25 cellular contexts compared by ENCODE assay signal in the genomic region with DNA sequence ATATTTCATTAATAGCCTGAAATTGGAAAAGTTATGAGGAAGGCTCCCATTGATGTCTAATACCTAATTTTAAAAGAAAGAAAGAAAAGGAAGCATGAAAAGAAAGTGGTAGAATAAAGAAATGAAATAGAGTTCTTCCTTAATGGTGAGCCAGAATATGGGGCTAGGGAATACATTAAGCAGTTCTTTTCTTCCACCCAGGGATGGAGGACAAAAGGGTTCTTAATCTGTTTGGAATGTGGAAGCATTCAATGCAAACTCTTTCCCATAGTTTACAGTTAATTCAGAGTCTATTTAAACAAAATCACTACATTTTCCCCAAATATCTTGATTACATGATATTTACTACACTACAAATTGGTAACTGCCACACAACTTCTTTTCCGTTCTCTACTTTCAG. TPM values are rescaled to one million over a fixed set of nuclear protein-coding genes. Genes with fewer than 3 reads are reported as not detected.
DNase-seq lines count a peak whose midpoint lies in the region; ATAC-seq and TF ChIP-seq lines count a peak whose summit lies in the region.
"Had no signal": no experiment of that assay in that cellular context is flagged by ENCODE, and none has a peak within 500 bp of the region (broad histone marks: within the 10 kb centered on the region; RNA-seq: fewer than 3 reads in every experiment).

No MANE protein-coding gene starts in this region.

- H3K4ac ChIP-seq in mesendoderm (ENCODE audit: low read depth, low read length), result no peak overlapping the region

- no peak overlapping the region for H4K5ac ChIP-seq in mesendoderm (ENCODE audit: low read length)

- H4K8ac ChIP-seq in mesendoderm (ENCODE audit: low read depth, low read length), result no peak overlapping the region

- no peak overlapping the region for H3K4me2 ChIP-seq in mesendoderm (ENCODE audit: low read length)
- H3K4me2 ChIP-seq: BLaER1 treated with 17β-estradiol and CSF1 and Interleukin-3, amounts not matched to agents 10 nM and 100 nM had no signal

- H3K36me3 ChIP-seq in HUES48 (ENCODE audit: control insufficient read depth, insufficient read depth, low read length) (no peaks in the 10 kb centered on the region), mesendoderm (ENCODE audit: control insufficient read depth, insufficient read depth, low read length) (no peaks in the 10 kb centered on the region), upper lobe of right lung (no peaks in the 10 kb centered on the region)
- H3K36me3 ChIP-seq: BLaER1 treated with 17β-estradiol and CSF1 and Interleukin-3, amounts not matched to agents 10 nM and 100 nM had no signal

- ATAC-seq in WTC11, result no peak
- ATAC-seq in upper lobe of right lung, result no peak
- ATAC-seq: CD8-positive, alpha-beta T cell; GM12878 had no signal

- no peaks in the 10 kb centered on the region for H3K79me1 ChIP-seq in mesendoderm (ENCODE audit: low read length)

- no peak overlapping the region for H2AK5ac ChIP-seq in mesendoderm (ENCODE audit: low read length)

- H3K79me2 ChIP-seq in mesendoderm (ENCODE audit: control insufficient read depth, insufficient read depth, low read length), result no peaks in the 10 kb centered on the region

- TF ChIP-seq CTCF in WTC11 (IDR thresholded peaks at IDR 0.05) (no peak), upper lobe of right lung (IDR thresholded peaks at IDR 0.05) (no peak)

- H2BK15ac ChIP-seq in mesendoderm (replicated peaks; ENCODE audit: low read depth), result no peak overlapping the region

- no peak overlapping the region for H2BK5ac ChIP-seq in mesendoderm (ENCODE audit: low read length)

- no peak overlapping the region for H2BK120ac ChIP-seq in mesendoderm (ENCODE audit: low read depth, low read length)

- intact Hi-C loops in upper lobe of right lung (cut with DNase I), result no loop called here

- no peak overlapping the region for H3K56ac ChIP-seq in mesendoderm (ENCODE audit: low read length)

- POLR2A ChIA-PET in WTC11 (lab: Charles Lee), result no interaction called here

- H3K18ac ChIP-seq in mesendoderm (ENCODE audit: low read length), result no peak overlapping the region

- no peak overlapping the region for H3K4me3 Mint-ChIP-seq in WTC11
- H3K4me3 Mint-ChIP-seq: B cell; CD4-positive, alpha-beta T cell; CD8-positive, alpha-beta T cell had no signal

- H3K9me3 Mint-ChIP-seq in WTC11, result no peaks in the 10 kb centered on the region
- H3K9me3 Mint-ChIP-seq: CD4-positive, alpha-beta T cell; CD8-positive, alpha-beta T cell had no signal

- H3K27me3 ChIP-seq in HUES48 (ENCODE audit: control insufficient read depth, insufficient read depth, low read length) (no peaks in the 10 kb centered on the region), mesendoderm (ENCODE audit: insufficient read depth, low read length, poor library complexity) (no peaks in the 10 kb centered on the region), upper lobe of right lung (no peaks in the 10 kb centered on the region)
- H3K27me3 ChIP-seq: BLaER1 treated with 17β-estradiol and CSF1 and Interleukin-3, amounts not matched to agents 10 nM and 100 nM had no signal

- peak overlapping the region; percentile 61 for H3K27ac Mint-ChIP-seq in WTC11
- H3K27ac Mint-ChIP-seq: B cell; CD4-positive, alpha-beta T cell; CD8-positive, alpha-beta T cell had no signal

- peak overlapping the region; percentile 43 for H3K27ac ChIP-seq in HUES48 (ENCODE audit: low read depth, low read length)
- H3K27ac ChIP-seq in mesendoderm (ENCODE audit: low read depth, low read length), result no peak overlapping the region
- H3K27ac ChIP-seq in upper lobe of right lung, result no peak overlapping the region
- H3K27ac ChIP-seq: BLaER1 treated with 17β-estradiol and CSF1 and Interleukin-3, amounts not matched to agents 10 nM and 100 nM; C4-2B had no signal

- no peak for DNase-seq in WTC11 (ENCODE audit: low spot score)
- DNase-seq in mesendoderm, result peak; percentile 28
- no peak for DNase-seq in upper lobe of right lung
- DNase-seq in AG20443 (ENCODE audit: low spot score), result no peak
- DNase-seq in HCEC 1CT, result no peak
- no peak for DNase-seq in effector CD8-positive, alpha-beta T cell (lab: John Stamatoyannopoulos, UW)
- DNase-seq: 8988T; ACHN; AML-193; Caco-2; Calu3; CD4-positive, alpha-beta T cell; CD8-positive, alpha-beta T cell; DMS 273 treated with DMSO at 0.1 percent for 48 hours; DMS153; DMS53; DMS79; DND-41; EL; GDM1 had no signal

- H3K23ac ChIP-seq in mesendoderm (ENCODE audit: low read length), result no peak overlapping the region

- H3K4me1 ChIP-seq in HUES48 (ENCODE audit: control insufficient read depth, insufficient read depth, low read length) (peaks cover 4% of the 10 kb centered on the region), mesendoderm (ENCODE audit: control insufficient read depth, low read depth, low read length) (no peaks in the 10 kb centered on the region), upper lobe of right lung (no peaks in the 10 kb centered on the region)
- H3K4me1 ChIP-seq: Caco-2 had no signal

- H3K27me3 Mint-ChIP-seq in WTC11 (ENCODE audit: low read depth), result no peaks in the 10 kb centered on the region

- no peaks in the 10 kb centered on the region for H3K9me3 ChIP-seq in HUES48 (ENCODE audit: control insufficient read depth, insufficient read depth, low read length)
- no peaks in the 10 kb centered on the region for H3K9me3 ChIP-seq in upper lobe of right lung
- H3K9me3 ChIP-seq: BLaER1 treated with 17β-estradiol and CSF1 and Interleukin-3, amounts not matched to agents 10 nM and 100 nM; Caco-2 had no signal

- no peaks in the 10 kb centered on the region for H3K4me1 Mint-ChIP-seq in WTC11
- H3K4me1 Mint-ChIP-seq: B cell had no signal

- WGBS in mesendoderm (ENCODE audit: extremely low coverage, insufficient coverage, low lambda C conversion rate), result no CpG with 5 or more reads among the region's 1 CpG

- no peak overlapping the region for H3K4me3 ChIP-seq in HUES48 (ENCODE audit: low read depth, low read length)
- H3K4me3 ChIP-seq in mesendoderm (ENCODE audit: low read length), result no peak overlapping the region
- no peak overlapping the region for H3K4me3 ChIP-seq in upper lobe of right lung
- H3K4me3 ChIP-seq: BLaER1 treated with 17β-estradiol and CSF1 and Interleukin-3, amounts not matched to agents 10 nM and 100 nM; GM12878 had no signal

- no peaks in the 10 kb centered on the region for H3K36me3 Mint-ChIP-seq in WTC11
- H3K36me3 Mint-ChIP-seq: CD8-positive, alpha-beta T cell had no signal

- CTCF ChIA-PET in WTC11 (lab: Charles Lee), result no interaction called here

- H3K9ac ChIP-seq in HUES48 (ENCODE audit: low read depth, low read length) (no peak overlapping the region), mesendoderm (ENCODE audit: low read length) (no peak overlapping the region)
- H3K9ac ChIP-seq: BLaER1 treated with 17β-estradiol and CSF1 and Interleukin-3, amounts not matched to agents 10 nM and 100 nM had no signal

TF ChIP-seq in WTC11, 78 proteins besides CTCF, POLR2A, EP300 and RAD21 (continues in another document):
- TF ChIP-seq, protein P1, sequence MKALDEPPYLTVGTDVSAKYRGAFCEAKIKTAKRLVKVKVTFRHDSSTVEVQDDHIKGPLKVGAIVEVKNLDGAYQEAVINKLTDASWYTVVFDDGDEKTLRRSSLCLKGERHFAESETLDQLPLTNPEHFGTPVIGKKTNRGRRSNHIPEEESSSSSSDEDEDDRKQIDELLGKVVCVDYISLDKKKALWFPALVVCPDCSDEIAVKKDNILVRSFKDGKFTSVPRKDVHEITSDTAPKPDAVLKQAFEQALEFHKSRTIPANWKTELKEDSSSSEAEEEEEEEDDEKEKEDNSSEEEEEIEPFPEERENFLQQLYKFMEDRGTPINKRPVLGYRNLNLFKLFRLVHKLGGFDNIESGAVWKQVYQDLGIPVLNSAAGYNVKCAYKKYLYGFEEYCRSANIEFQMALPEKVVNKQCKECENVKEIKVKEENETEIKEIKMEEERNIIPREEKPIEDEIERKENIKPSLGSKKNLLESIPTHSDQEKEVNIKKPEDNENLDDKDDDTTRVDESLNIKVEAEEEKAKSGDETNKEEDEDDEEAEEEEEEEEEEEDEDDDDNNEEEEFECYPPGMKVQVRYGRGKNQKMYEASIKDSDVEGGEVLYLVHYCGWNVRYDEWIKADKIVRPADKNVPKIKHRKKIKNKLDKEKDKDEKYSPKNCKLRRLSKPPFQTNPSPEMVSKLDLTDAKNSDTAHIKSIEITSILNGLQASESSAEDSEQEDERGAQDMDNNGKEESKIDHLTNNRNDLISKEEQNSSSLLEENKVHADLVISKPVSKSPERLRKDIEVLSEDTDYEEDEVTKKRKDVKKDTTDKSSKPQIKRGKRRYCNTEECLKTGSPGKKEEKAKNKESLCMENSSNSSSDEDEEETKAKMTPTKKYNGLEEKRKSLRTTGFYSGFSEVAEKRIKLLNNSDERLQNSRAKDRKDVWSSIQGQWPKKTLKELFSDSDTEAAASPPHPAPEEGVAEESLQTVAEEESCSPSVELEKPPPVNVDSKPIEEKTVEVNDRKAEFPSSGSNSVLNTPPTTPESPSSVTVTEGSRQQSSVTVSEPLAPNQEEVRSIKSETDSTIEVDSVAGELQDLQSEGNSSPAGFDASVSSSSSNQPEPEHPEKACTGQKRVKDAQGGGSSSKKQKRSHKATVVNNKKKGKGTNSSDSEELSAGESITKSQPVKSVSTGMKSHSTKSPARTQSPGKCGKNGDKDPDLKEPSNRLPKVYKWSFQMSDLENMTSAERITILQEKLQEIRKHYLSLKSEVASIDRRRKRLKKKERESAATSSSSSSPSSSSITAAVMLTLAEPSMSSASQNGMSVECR (CRISPR knock-in tag; IDR thresholded peaks at IDR 0.05; ENCODE audit: borderline replicate concordance), result no peak
- TF ChIP-seq, protein P2, sequence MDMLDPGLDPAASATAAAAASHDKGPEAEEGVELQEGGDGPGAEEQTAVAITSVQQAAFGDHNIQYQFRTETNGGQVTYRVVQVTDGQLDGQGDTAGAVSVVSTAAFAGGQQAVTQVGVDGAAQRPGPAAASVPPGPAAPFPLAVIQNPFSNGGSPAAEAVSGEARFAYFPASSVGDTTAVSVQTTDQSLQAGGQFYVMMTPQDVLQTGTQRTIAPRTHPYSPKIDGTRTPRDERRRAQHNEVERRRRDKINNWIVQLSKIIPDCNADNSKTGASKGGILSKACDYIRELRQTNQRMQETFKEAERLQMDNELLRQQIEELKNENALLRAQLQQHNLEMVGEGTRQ (CRISPR knock-in tag; IDR thresholded peaks at IDR 0.05), result no peak
- TF ChIP-seq, protein P3, sequence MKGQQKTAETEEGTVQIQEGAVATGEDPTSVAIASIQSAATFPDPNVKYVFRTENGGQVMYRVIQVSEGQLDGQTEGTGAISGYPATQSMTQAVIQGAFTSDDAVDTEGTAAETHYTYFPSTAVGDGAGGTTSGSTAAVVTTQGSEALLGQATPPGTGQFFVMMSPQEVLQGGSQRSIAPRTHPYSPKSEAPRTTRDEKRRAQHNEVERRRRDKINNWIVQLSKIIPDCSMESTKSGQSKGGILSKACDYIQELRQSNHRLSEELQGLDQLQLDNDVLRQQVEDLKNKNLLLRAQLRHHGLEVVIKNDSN (CRISPR knock-in tag; IDR thresholded peaks at IDR 0.05), result no peak
- TF ChIP-seq GABPB1 (CRISPR knock-in tag; IDR thresholded peaks at IDR 0.05) (no peak), ZNF219 (CRISPR knock-in tag; IDR thresholded peaks at IDR 0.05; ENCODE audit: borderline replicate concordance) (no peak)

RNA-seq across cellular contexts. Expression of a gene that starts 18.4 kb away (rescaled TPM):
- 159 to 181 TPM (median 176 TPM) in 3 replicates for total RNA-seq in WTC11 (2021)
- polyA plus RNA-seq in mesendoderm (2013, experiment 1 of 2), result 82.0 TPM
- 83.9 TPM for polyA plus RNA-seq in mesendoderm (2013, experiment 2 of 2)
- 64.3 TPM for total RNA-seq in upper lobe of right lung
